ENCODE assay signal across 8 cellular contexts in genomic region chr12:117119592-117120198, GRCh38. TPM values are rescaled to one million over a fixed set of nuclear protein-coding genes. Genes with fewer than 3 reads are reported as not detected.
DNase-seq lines count a peak whose midpoint lies in the region; ATAC-seq and TF ChIP-seq lines count a peak whose summit lies in the region.

No MANE protein-coding gene starts in this region.

- peak; percentile 68; the same call in 1 of the 2 replicates for TF ChIP-seq CTCF in WTC11 (IDR thresholded peaks at IDR 0.05)
- peak; percentile 70 for TF ChIP-seq CTCF in fibroblast of villous mesenchyme (IDR thresholded peaks at IDR 0.05; ENCODE audit: insufficient read depth, low read depth, low read length)
- TF ChIP-seq CTCF in retinal pigment epithelial cell (conservative IDR thresholded peaks at IDR 0.05; ENCODE audit: low read depth, low read length), result peak; percentile 64

- H3K36me3 Mint-ChIP-seq in WTC11, result no peaks in the 10 kb centered on the region

- no peaks in the 10 kb centered on the region for H3K27me3 Mint-ChIP-seq in WTC11 (ENCODE audit: low read depth)

- no peaks in the 10 kb centered on the region for H3K9me3 Mint-ChIP-seq in WTC11

- peak; percentile 84 for ATAC-seq in WTC11

- CTCF ChIA-PET in WTC11 (lab: Charles Lee), result interaction anchor here (0.5 to 3.9 kb wide), 45 partner anchors 8 to 422 kb away, joined by 3 to 34 read pairs (median 5); partner anchors contain the start of genes FBXW8 and TESC

- no peak overlapping the region for H3K27ac Mint-ChIP-seq in WTC11

- no peak overlapping the region for H3K4me3 Mint-ChIP-seq in WTC11

- H3K4me3 ChIP-seq in fibroblast of villous mesenchyme (ENCODE audit: low read depth, low read length), result no peak overlapping the region
- no peak overlapping the region for H3K4me3 ChIP-seq in retinal pigment epithelial cell (ENCODE audit: low read length)

- peaks cover 5% of the 10 kb centered on the region; the same call in 1 of the 2 replicates for H3K4me1 Mint-ChIP-seq in WTC11

- DNase-seq in activated CD8-positive, alpha-beta memory T cell treated with anti-CD3 and anti-CD28 coated beads for 24 hours, result peak; percentile 69
- no peak for DNase-seq in activated CD8-positive, alpha-beta memory T cell treated with anti-CD3 and anti-CD28 coated beads, Interleukin-2, amount 50 U/mL, for 48 hours
- DNase-seq in MV-4-11 (lab: John Stamatoyannopoulos, UW) (peak; percentile 63), WTC11 (ENCODE audit: low spot score) (peak; percentile 69), fibroblast of villous mesenchyme (ENCODE audit: low read depth) (peak; percentile 26), retinal pigment epithelial cell (ENCODE audit: low read depth) (no peak), NCI-H2081 treated with DMSO at 0.1 percent for 48 hours (lab: John Stamatoyannopoulos, UW) (no peak), globus pallidus (ENCODE audit: low spot score) (no peak)

- POLR2A ChIA-PET in WTC11 (lab: Charles Lee), result interaction anchor here (1.3 to 1.7 kb wide), 2 partner anchors 21 to 88 kb away, joined by 3 to 5 read pairs; partner anchors contain the start of gene TESC

TF ChIP-seq in WTC11, 78 proteins besides CTCF, POLR2A, EP300 and RAD21:
- TF ChIP-seq PRDM15 (CRISPR knock-in tag; IDR thresholded peaks at IDR 0.05), result no peak
- TF ChIP-seq GTF2I (CRISPR knock-in tag; conservative IDR thresholded peaks at IDR 0.05), result peak; percentile 46; the same call in 1 of the 2 replicates

RNA-seq across cellular contexts. Expression of gene TESC, which starts 20.5 kb away (rescaled TPM):
- total RNA-seq in WTC11 (2021), result 10.8 to 15.5 TPM (median 14.9 TPM) in 3 replicates
- not detected in 2 replicates for total RNA-seq in fibroblast of villous mesenchyme

Comparison
In these comparisons a context has a peak if more than half of its experiments do, and no peak if none do; other contexts are left out.
1. DNase-seq: peak in activated CD8-positive, alpha-beta memory T cell treated with anti-CD3 and anti-CD28 coated beads for 24 hours (single experiment), MV-4-11 (single experiment), WTC11 (single experiment) and fibroblast of villous mesenchyme (single experiment); none in activated CD8-positive, alpha-beta memory T cell treated with anti-CD3 and anti-CD28 coated beads, Interleukin-2, amount 50 U/mL, for 48 hours (single experiment), retinal pigment epithelial cell (single experiment), NCI-H2081 treated with DMSO at 0.1 percent for 48 hours (single experiment) and globus pallidus (single experiment).
2. RNA of gene TESC, which starts 20.5 kb away (total RNA-seq): 10.8 to 15.5 TPM in WTC11; not detected in fibroblast of villous mesenchyme; every median in the first group is over 10 times any median in the second.
3. Peak in every context shown above with its lines, with median percentiles within 50 percentile points of each other: CTCF ChIP-seq.